Comparison of ENCODE assay signal across 13 cellular contexts in the genomic region with DNA sequence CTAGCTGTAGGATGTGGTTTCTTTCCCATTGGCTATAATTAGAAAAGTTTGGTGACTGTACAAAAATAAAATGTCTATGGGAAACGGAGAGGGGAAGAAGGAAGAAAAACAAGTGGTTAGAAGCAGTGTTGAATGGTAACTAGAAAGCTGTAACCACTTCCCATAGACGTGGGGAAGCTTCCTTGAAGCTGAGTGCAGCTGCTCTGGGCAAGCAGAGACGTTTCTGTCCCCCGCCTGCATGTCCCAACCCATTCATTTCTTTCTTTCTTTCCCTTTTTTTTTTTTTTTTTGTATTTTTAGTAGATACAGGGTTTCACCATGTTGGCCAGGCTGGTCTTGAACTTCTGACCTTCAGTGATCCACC.
DNase-seq lines count a peak whose midpoint lies in the region; ATAC-seq, FAIRE-seq and TF ChIP-seq lines count a peak whose summit lies in the region.
"Had no signal": no experiment of that assay in that cellular context is flagged by ENCODE, and none has a peak within 500 bp of the region (broad histone marks: within the 10 kb centered on the region; RNA-seq: fewer than 3 reads in every experiment).

No MANE protein-coding gene starts in this region.

- intact Hi-C loops in HepG2 (cut with micrococcal nuclease; ENCODE audit: unreplicated experiment) = no loop called here

- BruUV-seq in HepG2 (replicated peaks; lab: Mats Ljungman, UMichigan) = no TSS peak

- peak overlapping the region in 2 of 10 experiments; percentile 2 to 4; a peak in 2 of 20 replicates for H3K4me3 ChIP-seq in BLaER1 treated with 17β-estradiol and CSF1 and Interleukin-3, amounts not matched to agents 10 nM and 100 nM
- H3K4me3 ChIP-seq in SJCRH30 = no peak overlapping the region
- no peak overlapping the region for H3K4me3 ChIP-seq in HepG2 (replicated peaks in 1 of 3; ENCODE audit: insufficient read depth in 1 of 3, low read depth in 2 of 3, low read length in 3 of 3)
- H3K4me3 ChIP-seq in Karpas-422 (ENCODE audit: low read length) = no peak overlapping the region
- H3K4me3 ChIP-seq: Peyer's patch, spleen had no signal

- TF ChIP-seq POLR2A in HepG2 (IDR thresholded peaks at IDR 0.05; ENCODE audit: insufficient read depth in 1 of 2, low read depth in 2 of 2, low read length in 2 of 2) = no peak

- no peaks in the 10 kb centered on the region for H3K9me2 ChIP-seq in Karpas-422 (replicated peaks; ENCODE audit: insufficient read depth, low read length)

- TF ChIP-seq EP300 in HepG2 (IDR thresholded peaks at IDR 0.05; ENCODE audit: low read depth in 2 of 2, low read length in 2 of 2) = no peak
- TF ChIP-seq EP300 in HepG2 (CRISPR knock-in tag; IDR thresholded peaks at IDR 0.05; ENCODE audit: borderline replicate concordance) = no peak

- peaks cover 54 to 93% (median 84%) of the 10 kb centered on the region in 10 experiments for H3K4me1 ChIP-seq in BLaER1 treated with 17β-estradiol and CSF1 and Interleukin-3, amounts not matched to agents 10 nM and 100 nM
- H3K4me1 ChIP-seq in SJCRH30 = peaks cover 4% of the 10 kb centered on the region
- H3K4me1 ChIP-seq in HepG2 (ENCODE audit: insufficient read depth, low read length) = no peaks in the 10 kb centered on the region
- peaks cover 5% of the 10 kb centered on the region for H3K4me1 ChIP-seq in Karpas-422 (ENCODE audit: low read length)
- H3K4me1 ChIP-seq: Peyer's patch had no signal

- H3K36me3 ChIP-seq in BLaER1 treated with 17β-estradiol and CSF1 and Interleukin-3, amounts not matched to agents 10 nM and 100 nM = no peaks in the 10 kb centered on the region
- no peaks in the 10 kb centered on the region for H3K36me3 ChIP-seq in SJCRH30
- H3K36me3 ChIP-seq in HepG2 (replicated peaks in 1 of 2; ENCODE audit: control insufficient read depth in 1 of 2, insufficient read depth in 2 of 2, low read length in 2 of 2) = no peaks in the 10 kb centered on the region
- no peaks in the 10 kb centered on the region for H3K36me3 ChIP-seq in Karpas-422 (ENCODE audit: insufficient read depth, low read length)
- H3K36me3 ChIP-seq: Peyer's patch, spleen, WERI-Rb-1 had no signal

- peak overlapping the region; percentile 80 to 97 (median 94) for H3K4me2 ChIP-seq in BLaER1 treated with 17β-estradiol and CSF1 and Interleukin-3, amounts not matched to agents 10 nM and 100 nM
- H3K4me2 ChIP-seq in HepG2 (ENCODE audit: low read depth, low read length) (no peak overlapping the region), Karpas-422 (ENCODE audit: low read depth, low read length, poor library complexity, severe bottlenecking) (no peak overlapping the region)

- FAIRE-seq in GM19239 (lab: Jason Lieb, UNC) (peak; percentile 66), HepG2 (lab: Jason Lieb, UNC) (no peak)

- TF ChIP-seq CTCF in HepG2 (CRISPR knock-in tag; IDR thresholded peaks at IDR 0.05) = no peak

- 1% methylated on average over 4 of the region's 4 CpGs for WGBS in HepG2 (ENCODE audit: low lambda C conversion rate)

- peaks cover 0 to 7% (median 0%) of the 10 kb centered on the region in 11 experiments; a peak in 1 of 22 replicates for H3K9me3 ChIP-seq in BLaER1 treated with 17β-estradiol and CSF1 and Interleukin-3, amounts not matched to agents 10 nM and 100 nM (replicated peaks in 1 of 11)
- H3K9me3 ChIP-seq in SJCRH30 (replicated peaks) (no peaks in the 10 kb centered on the region), HepG2 (ENCODE audit: low read length) (no peaks in the 10 kb centered on the region), Karpas-422 (ENCODE audit: low read length) (no peaks in the 10 kb centered on the region)
- H3K9me3 ChIP-seq: Peyer's patch, spleen had no signal

- H2AFZ ChIP-seq in HepG2 (ENCODE audit: low read length) (no peak overlapping the region), Karpas-422 (ENCODE audit: low read length) (no peak overlapping the region)

- H3K79me2 ChIP-seq in HepG2 (ENCODE audit: insufficient read depth, low read length) = no peaks in the 10 kb centered on the region
- H3K79me2 ChIP-seq in Karpas-422 (ENCODE audit: low read length) = no peaks in the 10 kb centered on the region

- POLR2A ChIA-PET in HepG2 (lab: Yijun Ruan, JAX) = no interaction called here

- CTCF ChIA-PET in HepG2 (lab: Yijun Ruan, JAX; ENCODE audit: low intra/inter-chr PET ratio, low total read pairs) = no interaction called here

- peak overlapping the region in 10 of 11 experiments; percentile 16 to 88 (median 76); a peak in 18 of 22 replicates for H3K27ac ChIP-seq in BLaER1 treated with 17β-estradiol and CSF1 and Interleukin-3, amounts not matched to agents 10 nM and 100 nM
- H3K27ac ChIP-seq in SJCRH30 (peak overlapping the region; percentile 82), HepG2 (ENCODE audit: extremely low read length, insufficient read depth, low read length) (no peak overlapping the region), Karpas-422 (ENCODE audit: low read length) (no peak overlapping the region)
- H3K27ac ChIP-seq: C4-2B, Peyer's patch, spleen, WERI-Rb-1 had no signal

- ATAC-seq in HG03159 (IDR thresholded peaks at IDR 0.05; ENCODE audit: unreplicated experiment) = peak; percentile 62
- no peak for ATAC-seq in HepG2

- 0 out of 22 replicates have a peak, but pooled peaks cover 0 to 5% (median 0%) of the 10 kb centered on the region in 11 experiments for H4K20me1 ChIP-seq in BLaER1 treated with 17β-estradiol and CSF1 and Interleukin-3, amounts not matched to agents 10 nM and 100 nM
- no peaks in the 10 kb centered on the region for H4K20me1 ChIP-seq in HepG2 (ENCODE audit: insufficient read depth, low read length)
- no peaks in the 10 kb centered on the region for H4K20me1 ChIP-seq in Karpas-422 (ENCODE audit: insufficient read depth, low read depth, low read length)

- TF ChIP-seq RAD21 in HepG2 (CRISPR knock-in tag; IDR thresholded peaks at IDR 0.05) = no peak

- DNase-seq in GM19239 (ENCODE audit: insufficient read length, low spot score) (no peak), SJCRH30 (peak; percentile 20 to 59), HepG2 (ENCODE audit: low spot score) (no peak), DMS 273 (lab: John Stamatoyannopoulos, UW; ENCODE audit: unreplicated experiment) (no peak), Karpas-422 (no peak)
- DNase-seq in activated CD4-positive, alpha-beta T cell treated with anti-CD3 and anti-CD28 coated beads for 1 hour = no peak
- DNase-seq: activated T-cell treated with anti-CD3 and anti-CD28 coated beads, Interleukin-2, amount 50 U/mL, for 48 hours; Peyer's patch; spleen; WERI-Rb-1 had no signal

- in situ Hi-C loops in HepG2 (cut with HindIII; ENCODE audit: extremely low pct_ligation_motif_present, low pct_unique_long_range_greater_than_20kb) = no loop called here

- peak overlapping the region in 9 of 11 experiments; percentile 15 to 71 (median 57); a peak in 15 of 22 replicates for H3K9ac ChIP-seq in BLaER1 treated with 17β-estradiol and CSF1 and Interleukin-3, amounts not matched to agents 10 nM and 100 nM
- no peak overlapping the region for H3K9ac ChIP-seq in HepG2 (ENCODE audit: insufficient read depth, low read depth, low read length)
- H3K9ac ChIP-seq in Karpas-422 (ENCODE audit: low read length) = no peak overlapping the region

- H3K27me3 ChIP-seq in BLaER1 treated with 17β-estradiol and CSF1 and Interleukin-3, amounts not matched to agents 10 nM and 100 nM = peaks cover 0 to 53% (median 0%) of the 10 kb centered on the region in 11 experiments; a peak in 6 of 22 replicates
- no peaks in the 10 kb centered on the region for H3K27me3 ChIP-seq in SJCRH30
- H3K27me3 ChIP-seq in HepG2 (ENCODE audit: control insufficient read depth in 1 of 2, insufficient read depth in 2 of 2, low read length in 2 of 2) = peaks cover 3 to 52% of the 10 kb centered on the region in 2 experiments; a peak in 4 of 5 replicates
- H3K27me3 ChIP-seq in Karpas-422 (ENCODE audit: low read length) = no peaks in the 10 kb centered on the region
- H3K27me3 ChIP-seq: Peyer's patch, spleen had no signal

TF ChIP-seq in HepG2, 621 proteins besides CTCF, POLR2A, EP300 and RAD21 (continues in another document):
- TF ChIP-seq TAF15 (IDR thresholded peaks at IDR 0.05; ENCODE audit: low read depth, low read length, poor library complexity, severe bottlenecking) (no peak), SMAD3 (CRISPR knock-in tag; IDR thresholded peaks at IDR 0.05) (no peak), BCL6 (CRISPR knock-in tag; IDR thresholded peaks at IDR 0.05) (no peak), E2F1 (CRISPR knock-in tag; IDR thresholded peaks at IDR 0.05) (no peak)

Comparison
In these comparisons a context has a peak if more than half of its experiments do, and no peak if none do; other contexts are left out.
1. H3K27ac ChIP-seq: peak in BLaER1 treated with 17β-estradiol and CSF1 and Interleukin-3, amounts not matched to agents 10 nM and 100 nM (10 of 11) and SJCRH30 (single experiment); none in HepG2 (single experiment) and Karpas-422 (single experiment).
2. H3K4me2 ChIP-seq: peak in BLaER1 treated with 17β-estradiol and CSF1 and Interleukin-3, amounts not matched to agents 10 nM and 100 nM (11 of 11); none in HepG2 (single experiment) and Karpas-422 (single experiment).
3. H3K9ac ChIP-seq: peak in BLaER1 treated with 17β-estradiol and CSF1 and Interleukin-3, amounts not matched to agents 10 nM and 100 nM (9 of 11); none in HepG2 (single experiment) and Karpas-422 (single experiment).
4. DNase-seq: peak in SJCRH30 (2 of 2); none in GM19239 (single experiment), HepG2 (single experiment), activated CD4-positive, alpha-beta T cell treated with anti-CD3 and anti-CD28 coated beads for 1 hour (single experiment), DMS 273 (single experiment) and Karpas-422 (single experiment).